Comparison of ENCODE assay signal across 8 cellular contexts in genomic region chr15:60359738-60360137, GRCh38. TPM values are rescaled to one million over a fixed set of nuclear protein-coding genes. Genes with fewer than 3 reads are reported as not detected.
DNase-seq lines count a peak whose midpoint lies in the region; FAIRE-seq and TF ChIP-seq lines count a peak whose summit lies in the region.
"Not testable (repeated sequence)": the region's sequence is repeated elsewhere in the genome, so short reads cannot be mapped to it uniquely, and the experiment has no call there.

No MANE protein-coding gene starts in this region.

- H3K9me3 ChIP-seq in sigmoid colon = not testable (repeated sequence)

- H3K27me3 ChIP-seq in dorsolateral prefrontal cortex, sigmoid colon: not testable (repeated sequence)

- peak; percentile 58; the same call in 1 of the 2 replicates for TF ChIP-seq CTCF in GM12874 (IDR thresholded peaks at IDR 0.05; ENCODE audit: insufficient read depth, low read depth, low read length)
- TF ChIP-seq CTCF in dorsolateral prefrontal cortex (IDR thresholded peaks at IDR 0.05 in 54 of 56, conservative IDR thresholded peaks at IDR 0.05 in 2 of 56; ENCODE audit: low read depth in 1 of 56, partially characterized antibody in 56 of 56) = peak; percentile 62 to 93 (median 82)
- peak; percentile 70 to 84 (median 80) for TF ChIP-seq CTCF in sigmoid colon (IDR thresholded peaks at IDR 0.05)

- TF ChIP-seq EP300 in sigmoid colon (IDR thresholded peaks at IDR 0.05) = not testable (repeated sequence)

- H3K36me3 ChIP-seq in sigmoid colon = peaks cover 6 to 29% (median 19%) of the 10 kb centered on the region in 4 donors

- FAIRE-seq in A204.1 (lab: Jason Lieb, UNC) = peak; percentile 29

- peak overlapping the region in 5 of 59 donors; percentile 3 to 57 (median 33) for H3K27ac ChIP-seq in dorsolateral prefrontal cortex
- peak overlapping the region; percentile 45 to 72 (median 60) for H3K27ac ChIP-seq in sigmoid colon

- 60 to 82% methylated on average over 10 of the region's 10 CpGs for WGBS in sigmoid colon, 2 donors

- intact Hi-C loops in dorsolateral prefrontal cortex (cut with DNase I) (loop anchor here (5.0 to 10.0 kb wide), 4 partner anchors 75 to 1475 kb away; no protein-coding TSS in a partner anchor), sigmoid colon (cut with DNase I) (loop anchor here (1.0 to 5.0 kb wide), 3 partner anchors 33 to 163 kb away; no protein-coding TSS in a partner anchor)

- H3K4me1 ChIP-seq in sigmoid colon = peaks cover 0 to 39% (median 36%) of the 10 kb centered on the region in 4 donors

- H3K4me3 ChIP-seq in dorsolateral prefrontal cortex, sigmoid colon: not testable (repeated sequence)

- not testable (repeated sequence) for TF ChIP-seq POLR2A in sigmoid colon (IDR thresholded peaks at IDR 0.05)

- DNase-seq in NCI-H128 (lab: John Stamatoyannopoulos, UW; ENCODE audit: unreplicated experiment) (peak; percentile 41), RKO (ENCODE audit: low spot score) (peak; percentile 62), dorsolateral prefrontal cortex (peak in 9 of 10 donors; percentile 25 to 64 (median 44)), islet precursor cell (peak; percentile 57)
- peak; percentile 58 for DNase-seq in activated CD8-positive, alpha-beta memory T cell treated with anti-CD3 and anti-CD28 coated beads, Interleukin-2, amount 50 U/mL, for 48 hours
- not testable (repeated sequence) for DNase-seq in sigmoid colon

RNA-seq across cellular contexts. Expression of gene ANXA2, which starts 38.0 kb away (rescaled TPM):
- 10 to 100 TPM; 10.1 to 90.4 (median 28.3) TPM for total RNA-seq in dorsolateral prefrontal cortex
- total RNA-seq in sigmoid colon = 100 to 1,000 TPM; 157 to 366 (median 214) TPM
- 1,000 to 10,000 TPM in 2 of 3 donors, 100 to 1,000 TPM in 1; 900 to 3,307 (median 1,912) TPM for polyA plus RNA-seq in sigmoid colon
